16 cellular contexts compared by ENCODE assay signal in genomic region chr11:7874061-7874460, GRCh38. TPM values are rescaled to one million over a fixed set of nuclear protein-coding genes. Genes with fewer than 3 reads are reported as not detected.
DNase-seq lines count a peak whose midpoint lies in the region; TF ChIP-seq lines count a peak whose summit lies in the region.
"Had no signal": no experiment of that assay in that cellular context is flagged by ENCODE, and none has a peak within 500 bp of the region (broad histone marks: within the 10 kb centered on the region; RNA-seq: fewer than 3 reads in every experiment).

No MANE protein-coding gene starts in this region.

- no peaks in the 10 kb centered on the region for H3K79me2 ChIP-seq in Loucy (ENCODE audit: insufficient read depth, low read length)
- H3K79me2 ChIP-seq in mammary epithelial cell (ENCODE audit: insufficient read depth, low read length) = no peaks in the 10 kb centered on the region

- H4K20me1 ChIP-seq in Loucy (ENCODE audit: insufficient read depth, low read length, poor library complexity, severe bottlenecking) (no peaks in the 10 kb centered on the region), mammary epithelial cell (ENCODE audit: insufficient read depth, low read length) (no peaks in the 10 kb centered on the region)
- H4K20me1 ChIP-seq: BLaER1 treated with 17β-estradiol and CSF1 and Interleukin-3, amounts not matched to agents 10 nM and 100 nM had no signal

- H2AK5ac ChIP-seq in neuronal stem cell (ENCODE audit: low read depth, low read length) = no peak overlapping the region

- no peak overlapping the region for H2BK120ac ChIP-seq in neuronal stem cell (ENCODE audit: low read depth, low read length)

- H3K27me3 ChIP-seq in Loucy (ENCODE audit: insufficient read depth, low read length, poor library complexity, severe bottlenecking) = no peaks in the 10 kb centered on the region
- no peaks in the 10 kb centered on the region for H3K27me3 ChIP-seq in mammary epithelial cell (ENCODE audit: insufficient read depth, low read length)
- H3K27me3 ChIP-seq in neuronal stem cell (ENCODE audit: control insufficient read depth in 3 of 3, insufficient read depth in 3 of 3, low read depth in 1 of 3, low read length in 3 of 3) = no peaks in the 10 kb centered on the region
- H3K27me3 ChIP-seq: BLaER1 treated with 17β-estradiol and CSF1 and Interleukin-3, amounts not matched to agents 10 nM and 100 nM had no signal

- H4K91ac ChIP-seq in neuronal stem cell (ENCODE audit: low read depth, low read length, poor library complexity) = no peak overlapping the region

- H3K4me3 ChIP-seq in Loucy (ENCODE audit: low read length, poor library complexity, severe bottlenecking) (no peak overlapping the region), mammary epithelial cell (replicated peaks in 1 of 3; ENCODE audit: insufficient read depth in 1 of 3, low read depth in 2 of 3, low read length in 3 of 3) (no peak overlapping the region), fibroblast of the aortic adventitia (ENCODE audit: low read depth, low read length) (no peak overlapping the region), neuronal stem cell (ENCODE audit: low read length in 2 of 2) (no peak overlapping the region)
- H3K4me3 ChIP-seq: BLaER1 treated with 17β-estradiol and CSF1 and Interleukin-3, amounts not matched to agents 10 nM and 100 nM; GM23338 had no signal

- H3K36me3 ChIP-seq in Loucy (ENCODE audit: insufficient read depth, low read length) (no peaks in the 10 kb centered on the region), mammary epithelial cell (ENCODE audit: insufficient read depth, low read length) (no peaks in the 10 kb centered on the region), neuronal stem cell (replicated peaks in 1 of 2; ENCODE audit: control insufficient read depth in 2 of 2, insufficient read depth in 2 of 2, low read length in 2 of 2) (no peaks in the 10 kb centered on the region)
- H3K36me3 ChIP-seq: BLaER1 treated with 17β-estradiol and CSF1 and Interleukin-3, amounts not matched to agents 10 nM and 100 nM had no signal

- no peak overlapping the region for H3K18ac ChIP-seq in neuronal stem cell (ENCODE audit: low read length)

- no peak overlapping the region for H3K23ac ChIP-seq in neuronal stem cell (ENCODE audit: low read depth, low read length, poor library complexity)

- H2BK15ac ChIP-seq in neuronal stem cell (ENCODE audit: low read length) = no peak overlapping the region

- CTCF ChIA-PET in mammary epithelial cell (lab: Charles Lee; ENCODE audit: low non-redundant PET) = no interaction called here

- no TSS peak for BruUV-seq in mammary epithelial cell (replicated peaks; lab: Mats Ljungman, UMichigan)

- intact Hi-C loops in mammary epithelial cell (cut with micrococcal nuclease) = no loop called here

- dilution Hi-C loops in mammary epithelial cell (cut with HindIII; ENCODE audit: low sequenced_read_pairs) = no loop called here

- no peaks in the 10 kb centered on the region for H3K9me2 ChIP-seq in Loucy (replicated peaks; ENCODE audit: low read depth, low read length)

- peaks cover 45% of the 10 kb centered on the region for H3K4me1 ChIP-seq in Loucy (ENCODE audit: insufficient read depth, low read length, poor library complexity, severe bottlenecking)
- peaks cover 23% of the 10 kb centered on the region for H3K4me1 ChIP-seq in mammary epithelial cell (ENCODE audit: insufficient read depth, low read length)
- H3K4me1 ChIP-seq in neuronal stem cell (ENCODE audit: control insufficient read depth in 2 of 2, insufficient read depth in 1 of 2, low read depth in 1 of 2, low read length in 2 of 2) = peaks cover 1 to 17% of the 10 kb centered on the region in 2 donors

- H3K4me2 ChIP-seq in Loucy (ENCODE audit: low read depth, low read length, poor library complexity, severe bottlenecking) = no peak overlapping the region
- peak overlapping the region; percentile 67 for H3K4me2 ChIP-seq in mammary epithelial cell (ENCODE audit: insufficient read depth, low read depth, low read length)
- H3K4me2 ChIP-seq in neuronal stem cell (ENCODE audit: insufficient read depth, low read length, poor library complexity, severe bottlenecking) = no peak overlapping the region
- H3K4me2 ChIP-seq: GM23338 had no signal

- H3K9ac ChIP-seq in Loucy (ENCODE audit: low read depth, low read length, poor library complexity, severe bottlenecking) (no peak overlapping the region), mammary epithelial cell (ENCODE audit: insufficient read depth, low read length) (no peak overlapping the region), neuronal stem cell (ENCODE audit: low read depth, low read length, poor library complexity) (no peak overlapping the region)
- H3K9ac ChIP-seq: BLaER1 treated with 17β-estradiol and CSF1 and Interleukin-3, amounts not matched to agents 10 nM and 100 nM had no signal

- DNase-seq in mammary epithelial cell (peak; percentile 50), fibroblast of the aortic adventitia (ENCODE audit: low read depth) (peak; percentile 28), neuronal stem cell (ENCODE audit: low spot score) (no peak), retina (no peak), germinal center (ENCODE audit: low spot score) (no peak), HUDEP-2 (lab: John Stamatoyannopoulos, UW; ENCODE audit: unreplicated experiment in 76 of 76) (no peak)
- DNase-seq: ACHN; CD4-positive, CD25-positive, alpha-beta regulatory T cell; DMS53; H7 had no signal

- H3K14ac ChIP-seq in neuronal stem cell (ENCODE audit: low read length) = no peak overlapping the region

- H3K79me1 ChIP-seq in neuronal stem cell (ENCODE audit: low read depth, low read length) = no peaks in the 10 kb centered on the region

- in situ Hi-C loops in mammary epithelial cell (cut with MboI; ENCODE audit: low sequenced_read_pairs in 2 of 2) = no loop called here

- peak overlapping the region; percentile 52; the same call in 1 of the 2 replicates for H2AFZ ChIP-seq in Loucy (ENCODE audit: low read length)
- peak overlapping the region; percentile 66 for H2AFZ ChIP-seq in mammary epithelial cell (ENCODE audit: low read depth, low read length)
- H2AFZ ChIP-seq in neuronal stem cell (ENCODE audit: low read length) = peak overlapping the region; percentile 13
- H2AFZ ChIP-seq: GM23338 had no signal

- H3F3A ChIP-seq in Loucy (ENCODE audit: low read depth) = no peaks in the 10 kb centered on the region

- H3K27ac ChIP-seq in mammary epithelial cell (ENCODE audit: insufficient read depth, low read depth, low read length) (peak overlapping the region; percentile 58), neuronal stem cell (replicated peaks; ENCODE audit: low read length) (no peak overlapping the region)
- H3K27ac ChIP-seq: BLaER1 treated with 17β-estradiol and CSF1 and Interleukin-3, amounts not matched to agents 10 nM and 100 nM; HL-60 had no signal

- no peak overlapping the region for H2BK12ac ChIP-seq in neuronal stem cell (ENCODE audit: low read length)

- H3K9me3 ChIP-seq in Loucy (ENCODE audit: insufficient read depth, low read depth, low read length) (no peaks in the 10 kb centered on the region), mammary epithelial cell (replicated peaks; ENCODE audit: insufficient read depth, low read length) (no peaks in the 10 kb centered on the region), neuronal stem cell (replicated peaks in 1 of 2; ENCODE audit: control insufficient read depth in 2 of 2, insufficient read depth in 1 of 2, low read depth in 1 of 2, low read length in 2 of 2) (peaks cover 0 to 6% of the 10 kb centered on the region in 2 donors)

- no peak overlapping the region for H2BK5ac ChIP-seq in neuronal stem cell (ENCODE audit: low read length)

- no peak overlapping the region for H3K4ac ChIP-seq in neuronal stem cell (ENCODE audit: low read length)

- TF ChIP-seq CTCF in Loucy (conservative IDR thresholded peaks at IDR 0.05; ENCODE audit: low read length) = no peak
- no peak for TF ChIP-seq CTCF in mammary epithelial cell (conservative IDR thresholded peaks at IDR 0.05 in 1 of 2, IDR thresholded peaks at IDR 0.05 in 1 of 2; ENCODE audit: extremely low read depth in 1 of 2, insufficient read depth in 1 of 2, low read depth in 1 of 2, low read length in 2 of 2)
- no peak for TF ChIP-seq CTCF in fibroblast of the aortic adventitia (IDR thresholded peaks at IDR 0.05; ENCODE audit: insufficient read depth, low read length)

- no peak overlapping the region for H4K8ac ChIP-seq in neuronal stem cell (ENCODE audit: low read depth, low read length)

RNA-seq across cellular contexts. Expression of gene OR5P3, which starts 43.4 kb away (rescaled TPM):
- total RNA-seq in mammary epithelial cell = 10 to 100 TPM in 1 of 2 donors, 1 to 10 TPM in 1; 5.6 to 15.7 TPM
- polyA plus RNA-seq in mammary epithelial cell = 0.06 TPM
- polyA minus RNA-seq in mammary epithelial cell = not detected
- not detected in 2 replicates for total RNA-seq in fibroblast of the aortic adventitia (ENCODE audit: low replicate concordance)
- polyA plus RNA-seq in neuronal stem cell (2013, experiment 1 of 2) = not detected
- not detected for polyA plus RNA-seq in neuronal stem cell (2013, experiment 2 of 2)
- total RNA-seq: A172; CD4-positive, CD25-positive, alpha-beta regulatory T cell had no signal
- polyA plus RNA-seq: CD4-positive, CD25-positive, alpha-beta regulatory T cell; GM23338 had no signal

RNA-seq across cellular contexts. Expression of gene OR10A6, which starts 57.0 kb away (rescaled TPM):
- total RNA-seq in mammary epithelial cell = not detected
- 0.02 TPM for polyA plus RNA-seq in mammary epithelial cell
- polyA minus RNA-seq in mammary epithelial cell = not detected
- 0.18 TPM in 1 of 2 replicates, not detected in the other for total RNA-seq in fibroblast of the aortic adventitia (ENCODE audit: low replicate concordance)
- not detected for polyA plus RNA-seq in neuronal stem cell (2013, experiment 1 of 2)
- polyA plus RNA-seq in neuronal stem cell (2013, experiment 2 of 2) = not detected
- total RNA-seq: A172; CD4-positive, CD25-positive, alpha-beta regulatory T cell; G401; GM23338; H7 had no signal
- polyA plus RNA-seq: CD4-positive, CD25-positive, alpha-beta regulatory T cell had no signal

Comparison
In these comparisons a context has a peak if more than half of its experiments do, and no peak if none do; other contexts are left out.
1. H2AFZ ChIP-seq: peak in every context shown above with its lines; median percentile 66 in mammary epithelial cell; 52 in Loucy; 13 in neuronal stem cell.
2. DNase-seq: peak in mammary epithelial cell (single experiment) and fibroblast of the aortic adventitia (single experiment); none in neuronal stem cell (single experiment), retina (single experiment), germinal center (single experiment) and HUDEP-2 (0 of 76).